8 cellular contexts compared by ENCODE assay signal in the genomic region with DNA sequence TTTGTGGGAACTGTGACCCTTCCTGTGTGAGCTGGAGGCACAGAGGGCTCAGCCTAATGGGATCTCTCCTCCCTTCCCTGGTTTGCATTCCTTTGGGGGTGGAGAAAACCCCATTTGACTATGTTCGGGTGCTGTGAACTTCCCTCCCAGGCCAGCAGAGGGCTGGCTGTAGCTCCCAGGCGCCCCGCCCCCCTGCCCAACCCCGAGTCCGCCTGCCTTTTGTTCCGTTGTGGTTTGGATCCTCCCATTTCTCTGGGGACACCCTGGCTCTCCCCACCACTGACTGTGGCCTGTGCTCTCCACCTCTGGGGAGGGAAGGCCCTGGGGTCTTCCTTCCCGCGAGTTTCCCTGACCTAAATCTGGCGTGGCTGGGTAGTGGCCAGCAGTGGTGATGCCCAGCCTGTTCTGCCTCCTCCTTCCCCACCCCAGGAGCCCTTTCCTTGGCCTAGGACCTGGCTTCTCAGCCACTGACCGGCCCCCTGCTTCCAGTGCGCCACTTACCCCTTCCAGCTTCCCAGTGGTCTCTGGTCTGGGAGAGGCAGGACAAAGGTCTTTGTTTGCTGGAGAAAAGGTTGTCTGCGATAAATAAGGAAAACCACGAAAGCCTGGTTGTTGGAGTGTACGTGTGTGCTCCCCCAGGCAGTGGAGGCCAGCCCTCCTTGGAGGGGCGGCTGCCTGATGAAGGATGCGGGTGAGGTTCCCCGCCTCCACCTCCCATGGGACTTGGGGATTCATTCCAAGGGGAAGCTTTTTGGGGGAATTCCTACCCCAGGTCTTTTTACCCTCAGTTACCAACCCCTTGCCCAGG. TPM values are rescaled to one million over a fixed set of nuclear protein-coding genes. Genes with fewer than 3 reads are reported as not detected.
A peak's percentile ranks its signal among the peaks of the same experiment; 100 is the strongest.
DNase-seq lines count a peak whose midpoint lies in the region; ATAC-seq, FAIRE-seq and TF ChIP-seq lines count a peak whose summit lies in the region.

No MANE protein-coding gene starts in this region.

- H3K9ac ChIP-seq in HUES64 (ENCODE audit: low read depth, low read length) (peak overlapping the region; percentile 21; the same call in 1 of the 2 replicates), astrocyte (ENCODE audit: low read length) (peak overlapping the region; percentile 64), skeletal muscle satellite cell (ENCODE audit: low read depth, low read length) (peak overlapping the region; percentile 8)

- H3K36me3 Mint-ChIP-seq in T-helper 17 cell (ENCODE audit: low read depth): no peaks in the 10 kb centered on the region
- H3K36me3 Mint-ChIP-seq in astrocyte (ENCODE audit: low read depth, unreplicated experiment): peaks cover 20% of the 10 kb centered on the region

- H3K4me2 ChIP-seq in DOHH2 (ENCODE audit: low read length) (peak overlapping the region; percentile 96), astrocyte (ENCODE audit: low read length) (peak overlapping the region; percentile 99), hepatocyte (peak overlapping the region; percentile 94), skeletal muscle satellite cell (ENCODE audit: low read length) (peak overlapping the region; percentile 97)

- H4K20me1 ChIP-seq in DOHH2 (ENCODE audit: control insufficient read depth, insufficient read depth, low read depth, low read length) (peaks cover 32% of the 10 kb centered on the region), astrocyte (ENCODE audit: insufficient read depth, low read length) (peaks cover 78% of the 10 kb centered on the region), hepatocyte (ENCODE audit: insufficient read depth, poor library complexity, severe bottlenecking) (peaks cover 91% of the 10 kb centered on the region)

- H3K27me3 ChIP-seq in DOHH2 (ENCODE audit: control insufficient read depth, low read length): no peaks in the 10 kb centered on the region
- no peaks in the 10 kb centered on the region for H3K27me3 ChIP-seq in HUES64 (ENCODE audit: insufficient read depth, low read length)
- H3K27me3 ChIP-seq in astrocyte (ENCODE audit: insufficient read depth, low read length): no peaks in the 10 kb centered on the region
- H3K27me3 ChIP-seq in hepatocyte: no peaks in the 10 kb centered on the region
- no peaks in the 10 kb centered on the region for H3K27me3 ChIP-seq in skeletal muscle satellite cell (ENCODE audit: control insufficient read depth, insufficient read depth, low read length)

- H3K27ac Mint-ChIP-seq in T-helper 17 cell: no peak overlapping the region
- H3K27ac Mint-ChIP-seq in astrocyte (ENCODE audit: unreplicated experiment): peak overlapping the region; percentile 75

- H3K4me1 ChIP-seq in DOHH2 (ENCODE audit: control insufficient read depth, low read length): peaks cover 42% of the 10 kb centered on the region
- peaks cover 21% of the 10 kb centered on the region for H3K4me1 ChIP-seq in HUES64 (ENCODE audit: insufficient read depth, low read length)
- H3K4me1 ChIP-seq in astrocyte (ENCODE audit: insufficient read depth, low read length): peaks cover 26% of the 10 kb centered on the region
- H3K4me1 ChIP-seq in hepatocyte (ENCODE audit: insufficient read depth): peaks cover 21% of the 10 kb centered on the region
- peaks cover 35% of the 10 kb centered on the region for H3K4me1 ChIP-seq in skeletal muscle satellite cell (ENCODE audit: control insufficient read depth, insufficient read depth, low read length)

- H3K36me3 ChIP-seq in DOHH2 (ENCODE audit: control insufficient read depth, low read length): peaks cover 85% of the 10 kb centered on the region
- peaks cover 43% of the 10 kb centered on the region for H3K36me3 ChIP-seq in HUES64 (ENCODE audit: insufficient read depth, low read length)
- peaks cover 12% of the 10 kb centered on the region for H3K36me3 ChIP-seq in astrocyte (ENCODE audit: insufficient read depth, low read length)
- no peaks in the 10 kb centered on the region for H3K36me3 ChIP-seq in hepatocyte (replicated peaks; ENCODE audit: insufficient read depth, low read depth)
- H3K36me3 ChIP-seq in skeletal muscle satellite cell (ENCODE audit: insufficient read depth, low read length): peaks cover 40% of the 10 kb centered on the region

- DNase-seq in T-helper 17 cell (peak; percentile 40 to 52 (median 50)), astrocyte (ENCODE audit: low read depth) (peak; percentile 40), hepatocyte (ENCODE audit: low spot score) (peak; percentile 88), NCI-H128 (lab: John Stamatoyannopoulos, UW; ENCODE audit: unreplicated experiment) (no peak)

- peak; percentile 37 for ATAC-seq in T-helper 17 cell
- ATAC-seq in HG02981 (IDR thresholded peaks at IDR 0.05; ENCODE audit: unreplicated experiment): no peak

- H3K9me2 ChIP-seq in DOHH2 (replicated peaks; ENCODE audit: control insufficient read depth, low read length) (no peaks in the 10 kb centered on the region), hepatocyte (replicated peaks; ENCODE audit: insufficient read depth) (no peaks in the 10 kb centered on the region)

- FAIRE-seq in astrocyte (lab: Jason Lieb, UNC): no peak

- H3K4me1 Mint-ChIP-seq in T-helper 17 cell: peaks cover 17% of the 10 kb centered on the region
- peaks cover 22% of the 10 kb centered on the region for H3K4me1 Mint-ChIP-seq in astrocyte (ENCODE audit: low read depth, unreplicated experiment)

- H3F3A ChIP-seq in DOHH2 (ENCODE audit: control insufficient read depth, insufficient read depth): peaks cover 2% of the 10 kb centered on the region; the same call in 1 of the 2 replicates

- no peaks in the 10 kb centered on the region for H3K9me3 Mint-ChIP-seq in astrocyte (ENCODE audit: unreplicated experiment)

- no peaks in the 10 kb centered on the region for H3K9me3 ChIP-seq in DOHH2 (ENCODE audit: control insufficient read depth, insufficient read depth, low read length)
- H3K9me3 ChIP-seq in HUES64 (ENCODE audit: insufficient read depth, low read depth, low read length): no peaks in the 10 kb centered on the region
- H3K9me3 ChIP-seq in T-helper 17 cell (ENCODE audit: control insufficient read depth, low read length, poor library complexity, severe bottlenecking): no peaks in the 10 kb centered on the region
- no peaks in the 10 kb centered on the region for H3K9me3 ChIP-seq in astrocyte (ENCODE audit: insufficient read depth, low read depth, low read length)
- H3K9me3 ChIP-seq in hepatocyte (ENCODE audit: low read depth): no peaks in the 10 kb centered on the region
- H3K9me3 ChIP-seq in skeletal muscle satellite cell (replicated peaks; ENCODE audit: low read length): no peaks in the 10 kb centered on the region

- no peak overlapping the region for H3K27ac ChIP-seq in DOHH2 (ENCODE audit: low read depth, low read length)
- H3K27ac ChIP-seq in HUES64 (ENCODE audit: low read depth, low read length): peak overlapping the region; percentile 9; the same call in 1 of the 2 replicates
- H3K27ac ChIP-seq in astrocyte (ENCODE audit: low read depth, low read length): no peak overlapping the region
- peak overlapping the region; percentile 97 for H3K27ac ChIP-seq in hepatocyte

- peak overlapping the region; percentile 82 for H2AFZ ChIP-seq in astrocyte (ENCODE audit: low read depth, low read length)
- no peak overlapping the region for H2AFZ ChIP-seq in hepatocyte

- peak overlapping the region; percentile 52 for H3K4me3 Mint-ChIP-seq in T-helper 17 cell
- H3K4me3 Mint-ChIP-seq in astrocyte (ENCODE audit: unreplicated experiment): peak overlapping the region; percentile 98

- H3K27me3 Mint-ChIP-seq in T-helper 17 cell: peaks cover 15% of the 10 kb centered on the region
- H3K27me3 Mint-ChIP-seq in astrocyte (ENCODE audit: low read depth, unreplicated experiment): no peaks in the 10 kb centered on the region

- H3K79me2 ChIP-seq in DOHH2 (ENCODE audit: control insufficient read depth, low read length): peaks cover 70% of the 10 kb centered on the region
- H3K79me2 ChIP-seq in astrocyte (ENCODE audit: insufficient read depth, low read length): peaks cover 73% of the 10 kb centered on the region
- H3K79me2 ChIP-seq in hepatocyte: peaks cover 98% of the 10 kb centered on the region

- H3K4me3 ChIP-seq in DOHH2 (ENCODE audit: low read length) (peak overlapping the region; percentile 91; the same call in 1 of the 2 replicates), HUES64 (ENCODE audit: low read length) (no peak overlapping the region; the same call in 1 of the 2 replicates), astrocyte (ENCODE audit: insufficient read depth, low read depth, low read length) (no peak overlapping the region), hepatocyte (no peak overlapping the region), skeletal muscle satellite cell (ENCODE audit: low read length) (peak overlapping the region; percentile 93)

- TF ChIP-seq CTCF in DOHH2 (IDR thresholded peaks at IDR 0.05; ENCODE audit: low read depth, low read length, poor library complexity, severe bottlenecking): peak; percentile 88
- TF ChIP-seq CTCF in astrocyte (IDR thresholded peaks at IDR 0.05; ENCODE audit: insufficient read depth, low read depth, low read length): peak; percentile 70
- TF ChIP-seq CTCF in hepatocyte (IDR thresholded peaks at IDR 0.05; ENCODE audit: poor library complexity): peak; percentile 75

- WGBS in HUES64: 46% methylated on average over 17 of the region's 17 CpGs
- 38% methylated on average over 17 of the region's 17 CpGs for WGBS in hepatocyte (ENCODE audit: low lambda C conversion rate, missing lambda C conversion rate)

RNA-seq across cellular contexts. Expression of a gene that starts 5.0 kb away (rescaled TPM):
- 16.1 TPM for polyA plus RNA-seq in HUES64 (2013, experiment 1 of 2)
- polyA plus RNA-seq in HUES64 (2013, experiment 2 of 2): 24.3 TPM
- total RNA-seq in T-helper 17 cell: 1 to 10 TPM; 5.6 to 6.3 TPM
- total RNA-seq in astrocyte: 144 and 154 TPM in 2 replicates
- total RNA-seq in hepatocyte: 165 and 179 TPM in 2 replicates
- polyA plus RNA-seq in hepatocyte: 129 and 148 TPM in 2 replicates
- 135 and 169 TPM in 2 replicates for total RNA-seq in skeletal muscle satellite cell (2012; rRNA removed)

Comparison
In these comparisons a context has a peak if more than half of its experiments do, and no peak if none do; other contexts are left out.
1. H3K27ac ChIP-seq: peak in HUES64 (single experiment) and hepatocyte (single experiment); none in DOHH2 (single experiment) and astrocyte (single experiment).
2. H3K4me3 ChIP-seq: peak in DOHH2 (single experiment) and skeletal muscle satellite cell (single experiment); none in HUES64 (single experiment), astrocyte (single experiment) and hepatocyte (single experiment).
3. H3K9ac ChIP-seq: peak in every context shown above with its lines; median percentile 64 in astrocyte; 21 in HUES64; 8 in skeletal muscle satellite cell.
4. RNA of a gene that starts 5.0 kb away (total RNA-seq): 165 to 179 TPM in hepatocyte and 144 to 154 TPM in astrocyte; 5.6 to 6.3 TPM in T-helper 17 cell; every median in the first group is over 10 times any median in the second.
5. Peak in every context shown above with its lines, with median percentiles within 50 percentile points of each other: H3K4me2 ChIP-seq and CTCF ChIP-seq.